13 cellular contexts compared by ENCODE assay signal in the genomic region with DNA sequence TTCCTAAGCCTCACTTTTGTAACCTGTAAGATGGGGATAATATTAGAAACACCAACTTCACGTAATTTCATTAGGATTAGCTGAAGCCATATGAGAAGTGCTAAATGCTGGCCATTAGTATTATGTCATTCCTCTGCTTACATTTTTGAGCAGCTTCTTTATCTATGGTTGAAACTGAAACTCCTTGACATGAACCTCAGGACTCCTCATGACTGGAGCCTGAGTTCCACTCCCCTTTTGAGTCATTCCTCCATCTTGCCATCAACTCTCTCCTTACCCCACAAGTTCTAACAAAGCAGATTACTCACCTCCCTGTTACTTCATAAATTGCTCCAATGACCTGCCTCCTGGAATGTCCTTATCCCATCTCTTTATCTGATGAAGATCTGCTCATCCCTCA.
A peak's percentile ranks its signal among the peaks of the same experiment; 100 is the strongest.
DNase-seq lines count a peak whose midpoint lies in the region; ATAC-seq, FAIRE-seq and TF ChIP-seq lines count a peak whose summit lies in the region.
"Had no signal": no experiment of that assay in that cellular context is flagged by ENCODE, and none has a peak within 500 bp of the region (broad histone marks: within the 10 kb centered on the region; RNA-seq: fewer than 3 reads in every experiment).

No MANE protein-coding gene starts in this region.

- H2AFZ ChIP-seq in OCI-LY7 (ENCODE audit: low read length) = no peak overlapping the region

- H3K4me3 Mint-ChIP-seq in osteocyte (ENCODE audit: unreplicated experiment) = no peak overlapping the region
- H3K4me3 Mint-ChIP-seq: neural crest cell had no signal

- no peaks in the 10 kb centered on the region for H3K27me3 ChIP-seq in pancreas

- H3K36me3 ChIP-seq in OCI-LY7 (ENCODE audit: insufficient read depth, low read length) (no peaks in the 10 kb centered on the region), pancreas (no peaks in the 10 kb centered on the region)

- no TSS peak for BruUV-seq in OCI-LY7 (replicated peaks; lab: Mats Ljungman, UMichigan)

- H3K4me2 ChIP-seq in OCI-LY7 (ENCODE audit: low read length) = no peak overlapping the region

- H3K27ac ChIP-seq in OCI-LY7 (ENCODE audit: low read depth, low read length, poor library complexity, severe bottlenecking) (no peak overlapping the region), pancreas (no peak overlapping the region)

- no peaks in the 10 kb centered on the region for H3K4me1 ChIP-seq in OCI-LY7 (ENCODE audit: insufficient read depth, low read length, poor library complexity, severe bottlenecking)
- no peaks in the 10 kb centered on the region for H3K4me1 ChIP-seq in pancreas

- H3K27me3 Mint-ChIP-seq in osteocyte (ENCODE audit: unreplicated experiment) = peaks cover 2% of the 10 kb centered on the region

- no peaks in the 10 kb centered on the region for H3K36me3 Mint-ChIP-seq in osteocyte (ENCODE audit: unreplicated experiment)

- intact Hi-C loops in OCI-LY7 (cut with micrococcal nuclease; ENCODE audit: unreplicated experiment) = no loop called here
- intact Hi-C loops in pancreas (cut with DNase I) = no loop called here

- no peaks in the 10 kb centered on the region for H3K4me1 Mint-ChIP-seq in osteocyte (ENCODE audit: unreplicated experiment)
- H3K4me1 Mint-ChIP-seq: neural crest cell had no signal

- no peak overlapping the region for H3K4me3 ChIP-seq in epithelial cell of esophagus (ENCODE audit: low read length)
- no peak overlapping the region for H3K4me3 ChIP-seq in OCI-LY7 (ENCODE audit: low read depth, low read length, poor library complexity, severe bottlenecking)
- no peak overlapping the region for H3K4me3 ChIP-seq in pancreas

- no peaks in the 10 kb centered on the region for H3K79me2 ChIP-seq in OCI-LY7 (ENCODE audit: insufficient read depth, low read depth, low read length)

- H3K9me3 Mint-ChIP-seq in osteocyte (ENCODE audit: unreplicated experiment) = no peaks in the 10 kb centered on the region

- 48% methylated on average over 1 of the region's 1 CpG for whole genome bisulfite sequencing in pancreas, 2 donors

- CTCF ChIA-PET in OCI-LY7 (lab: Charles Lee; ENCODE audit: unreplicated experiment) = no interaction called here

- TF ChIP-seq CTCF in epithelial cell of esophagus (IDR thresholded peaks at IDR 0.05; ENCODE audit: insufficient read depth, low read depth, low read length, missing control alignments) (no peak), OCI-LY7 (conservative IDR thresholded peaks at IDR 0.05; ENCODE audit: low read length) (no peak), osteocyte (IDR thresholded peaks at IDR 0.05) (no peak), pancreas (IDR thresholded peaks at IDR 0.05) (no peak)

- no peaks in the 10 kb centered on the region for H4K20me1 ChIP-seq in OCI-LY7 (ENCODE audit: insufficient read depth, low read length)

- H3K9me2 ChIP-seq in OCI-LY7 (ENCODE audit: insufficient read depth, low read length) = no peaks in the 10 kb centered on the region

- POLR2A ChIA-PET in OCI-LY7 (lab: Charles Lee) = interaction anchor here (0.6 kb wide), 1 partner anchor 589 kb away, joined by 3 read pairs; no protein-coding TSS in a partner anchor

- no peaks in the 10 kb centered on the region for H3K9me3 ChIP-seq in OCI-LY7 (ENCODE audit: low read length)
- no peaks in the 10 kb centered on the region for H3K9me3 ChIP-seq in pancreas

- no peak overlapping the region for H3K27ac Mint-ChIP-seq in osteocyte (ENCODE audit: unreplicated experiment)

- ATAC-seq in GM18502 (IDR thresholded peaks at IDR 0.05; ENCODE audit: poor library complexity, unreplicated experiment) (peak; percentile 81), GM21528 (IDR thresholded peaks at IDR 0.05; ENCODE audit: low FRiP score, unreplicated experiment) (peak; percentile 66), HG03196 (IDR thresholded peaks at IDR 0.05; ENCODE audit: unreplicated experiment) (peak; percentile 82), pancreas (no peak)

- FAIRE-seq in pancreas (lab: Jason Lieb, UNC) = no peak
- FAIRE-seq: islet of Langerhans had no signal

- DNase-seq in epithelial cell of esophagus (ENCODE audit: low read depth) (peak; percentile 83), iPS-NIHi7 (ENCODE audit: extremely low spot score) (no peak), OCI-LY7 (ENCODE audit: low spot score) (no peak), osteocyte (ENCODE audit: extremely low spot score, unreplicated experiment) (no peak), pancreas (no peak)
- DNase-seq: C1 segment of cervical spinal cord, NCI-H1417, OCI-M1 had no signal

Comparison
In these comparisons a context has a peak if more than half of its experiments do, and no peak if none do; other contexts are left out.
1. ATAC-seq: peak in GM18502 (single experiment), GM21528 (single experiment) and HG03196 (single experiment); none in pancreas (0 of 4).